In the genomic region with DNA sequence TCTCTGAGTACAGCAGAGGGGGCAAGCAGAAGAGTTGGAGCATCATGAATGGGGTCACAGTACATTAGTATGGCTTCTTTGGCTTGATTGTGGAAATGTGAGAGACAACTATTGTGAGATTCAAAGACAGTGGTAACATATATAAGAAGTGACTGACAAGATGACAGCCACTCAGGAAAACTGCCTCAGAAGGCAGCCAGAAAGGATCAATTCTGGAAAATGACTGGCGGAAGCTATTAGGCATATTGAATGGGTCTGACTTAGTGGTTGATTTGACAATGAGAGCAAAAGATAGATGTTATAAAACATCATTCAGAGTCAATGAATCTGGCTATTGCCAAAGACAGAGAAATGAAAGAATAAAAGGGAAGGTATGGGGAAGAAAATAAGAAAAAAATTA, we compare ENCODE assay signal across 29 cellular contexts.
"Had no signal": no experiment of that assay in that cellular context is flagged by ENCODE, and none has a peak within 500 bp of the region (broad histone marks: within the 10 kb centered on the region; RNA-seq: fewer than 3 reads in every experiment).

No MANE protein-coding gene starts in this region.

- H3K4me3 Mint-ChIP-seq: stimulated activated effector memory CD8-positive, alpha-beta T cell treated with anti-CD3 and anti-CD28 coated beads, Interleukin-12 subunit alpha, Interleukin-12 subunit beta, amount 100 ng/mL, for 72 hours; stimulated activated memory B cell treated with anti-CD40 and anti-IgM and Interleukin-4, amounts not matched to agents 10 μg/mL and 1 μg/mL and 100 μg/mL, for 72 hours; stimulated activated naive B cell treated with anti-CD40 and anti-IgM and Interleukin-4, amounts not matched to agents 10 μg/mL and 1 μg/mL and 100 μg/mL, for 72 hours; stimulated activated naive CD8-positive, alpha-beta T cell treated with anti-CD3 and anti-CD28 coated beads, Interleukin-15, amount 100 ng/mL, for 72 hours; stimulated activated naive CD8-positive, alpha-beta T cell treated with anti-CD3 and anti-CD28 coated beads, Interleukin-15, Interleukin-2, amounts not matched to agents 100 ng/mL and 50 ng/mL, for 24 hours; type B pancreatic cell had no signal

- DNase-seq: stimulated activated CD4-positive, alpha-beta T cell treated with anti-CD3 and anti-CD28 coated beads, Interleukin-2, amount 100 ng/mL, for 48 hours; stimulated activated CD4-positive, alpha-beta T cell treated with anti-CD3 and anti-CD28 coated beads, Interleukin-4, amount 100 ng/mL, for 1 hour; stimulated activated CD4-positive, alpha-beta T cell treated with anti-CD3 and anti-CD28 coated beads, Interleukin-4, amount 100 ng/mL, for 24 hours; stimulated activated CD4-positive, alpha-beta T cell treated with anti-CD3 and anti-CD28 coated beads, Interleukin-4, amount 100 ng/mL, for 4 hours; stimulated activated CD8-positive, alpha-beta memory T cell treated with anti-CD3 and anti-CD28 coated beads, Interleukin-4, amount 100 ng/mL, for 48 hours; stimulated activated naive B cell treated with anti-CD40 and anti-IgM and Interleukin-4, amounts not matched to agents 10 μg/mL and 1 μg/mL and 100 μg/mL, for 72 hours; stimulated activated naive CD4-positive, alpha-beta T cell; stimulated activated naive CD4-positive, alpha-beta T cell treated with Interleukin-2 at 50 U/mL for 16 hours; stimulated activated naive CD8-positive, alpha-beta T cell treated with anti-CD3 and anti-CD28 coated beads, Interleukin-15, amount 100 ng/mL, for 72 hours; stimulated activated naive CD8-positive, alpha-beta T cell treated with anti-CD3 and anti-CD28 coated beads, Interleukin-15, Interleukin-2, amounts not matched to agents 100 U/mL and 50 U/mL, for 24 hours; stomach; substantia nigra; testis; thyroid gland; tibial artery; transverse colon; trophoblast cell; upper lobe of left lung; upper lobe of right lung; uterus had no signal

- H3K27me3 ChIP-seq: stomach, suprapubic skin, testis, thyroid gland, tibial artery, tibial nerve, transverse colon, upper lobe of left lung, upper lobe of right lung, uterus, vagina had no signal

- H3K27ac Mint-ChIP-seq: stimulated activated effector memory CD8-positive, alpha-beta T cell treated with anti-CD3 and anti-CD28 coated beads, Interleukin-12 subunit alpha, Interleukin-12 subunit beta, amount 100 ng/mL, for 72 hours; stimulated activated memory B cell treated with anti-CD40 and anti-IgM and Interleukin-4, amounts not matched to agents 10 μg/mL and 1 μg/mL and 100 μg/mL, for 72 hours; stimulated activated naive B cell treated with anti-CD40 and anti-IgM and Interleukin-4, amounts not matched to agents 10 μg/mL and 1 μg/mL and 100 μg/mL, for 72 hours; stimulated activated naive CD8-positive, alpha-beta T cell treated with anti-CD3 and anti-CD28 coated beads, Interleukin-15, amount 100 ng/mL, for 72 hours; stimulated activated naive CD8-positive, alpha-beta T cell treated with anti-CD3 and anti-CD28 coated beads, Interleukin-15, Interleukin-2, amounts not matched to agents 100 ng/mL and 50 ng/mL, for 24 hours; type B pancreatic cell had no signal

- H3K36me3 ChIP-seq: stomach, suprapubic skin, thoracic aorta, thyroid gland, tibial artery, tibial nerve, transverse colon, upper lobe of left lung, upper lobe of right lung, uterus, vagina had no signal

- H3K9me3 Mint-ChIP-seq: stimulated activated memory B cell treated with anti-CD40 and anti-IgM and Interleukin-4, amounts not matched to agents 10 μg/mL and 1 μg/mL and 100 μg/mL, for 72 hours; stimulated activated naive CD8-positive, alpha-beta T cell treated with anti-CD3 and anti-CD28 coated beads, Interleukin-15, amount 100 ng/mL, for 72 hours; stimulated activated naive CD8-positive, alpha-beta T cell treated with anti-CD3 and anti-CD28 coated beads, Interleukin-15, Interleukin-2, amounts not matched to agents 100 ng/mL and 50 ng/mL, for 24 hours; type B pancreatic cell had no signal

- H3K4me1 ChIP-seq: stomach, suprapubic skin, testis, thyroid gland, tibial artery, tibial nerve, transverse colon, upper lobe of left lung, upper lobe of right lung, uterus, vagina had no signal

- H3K36me3 Mint-ChIP-seq: stimulated activated effector memory CD8-positive, alpha-beta T cell treated with anti-CD3 and anti-CD28 coated beads, Interleukin-12 subunit alpha, Interleukin-12 subunit beta, amount 100 ng/mL, for 72 hours; stimulated activated memory B cell treated with anti-CD40 and anti-IgM and Interleukin-4, amounts not matched to agents 10 μg/mL and 1 μg/mL and 100 μg/mL, for 72 hours; stimulated activated naive B cell treated with anti-CD40 and anti-IgM and Interleukin-4, amounts not matched to agents 10 μg/mL and 1 μg/mL and 100 μg/mL, for 72 hours; type B pancreatic cell had no signal

- H3K27me3 Mint-ChIP-seq: stimulated activated memory B cell treated with anti-CD40 and anti-IgM and Interleukin-4, amounts not matched to agents 10 μg/mL and 1 μg/mL and 100 μg/mL, for 72 hours; stimulated activated naive CD8-positive, alpha-beta T cell treated with anti-CD3 and anti-CD28 coated beads, Interleukin-15, amount 100 ng/mL, for 72 hours; stimulated activated naive CD8-positive, alpha-beta T cell treated with anti-CD3 and anti-CD28 coated beads, Interleukin-15, Interleukin-2, amounts not matched to agents 100 ng/mL and 50 ng/mL, for 24 hours; type B pancreatic cell had no signal

- H3K4me1 Mint-ChIP-seq: stimulated activated effector memory CD8-positive, alpha-beta T cell treated with anti-CD3 and anti-CD28 coated beads, Interleukin-12 subunit alpha, Interleukin-12 subunit beta, amount 100 ng/mL, for 72 hours; stimulated activated memory B cell treated with anti-CD40 and anti-IgM and Interleukin-4, amounts not matched to agents 10 μg/mL and 1 μg/mL and 100 μg/mL, for 72 hours; stimulated activated naive B cell treated with anti-CD40 and anti-IgM and Interleukin-4, amounts not matched to agents 10 μg/mL and 1 μg/mL and 100 μg/mL, for 72 hours; stimulated activated naive CD8-positive, alpha-beta T cell treated with anti-CD3 and anti-CD28 coated beads, Interleukin-15, amount 100 ng/mL, for 72 hours had no signal

- H3K27ac ChIP-seq: stomach, suprapubic skin, testis, thoracic aorta, thyroid gland, tibial artery, tibial nerve, transverse colon, upper lobe of left lung, upper lobe of right lung, uterus, vagina had no signal

- H3K9me3 ChIP-seq: stomach, suprapubic skin, testis, thoracic aorta, thyroid gland, tibial artery, tibial nerve, transverse colon, upper lobe of left lung, upper lobe of right lung, uterus, vagina had no signal

- FAIRE-seq: urothelium cell line had no signal

- H3K4me3 ChIP-seq: stomach, suprapubic skin, testis, thoracic aorta, thyroid gland, tibial artery, tibial nerve, transverse colon, upper lobe of left lung, upper lobe of right lung, uterus, vagina had no signal

- ATAC-seq: stimulated activated effector memory CD8-positive, alpha-beta T cell treated with anti-CD3 and anti-CD28 coated beads, Interleukin-12 subunit alpha, Interleukin-12 subunit beta, amount 100 ng/mL, for 72 hours; stimulated activated memory B cell treated with anti-CD40 and anti-IgM and Interleukin-4, amounts not matched to agents 10 μg/mL and 1 μg/mL and 100 μg/mL, for 72 hours; stimulated activated naive CD8-positive, alpha-beta T cell treated with anti-CD3 and anti-CD28 coated beads, Interleukin-15, amount 100 ng/mL, for 72 hours; stimulated activated naive CD8-positive, alpha-beta T cell treated with anti-CD3 and anti-CD28 coated beads, Interleukin-15, Interleukin-2, amounts not matched to agents 100 U/mL and 50 U/mL, for 24 hours; upper lobe of right lung had no signal
